Comparison of ENCODE assay signal across 8 cellular contexts in the genomic region with DNA sequence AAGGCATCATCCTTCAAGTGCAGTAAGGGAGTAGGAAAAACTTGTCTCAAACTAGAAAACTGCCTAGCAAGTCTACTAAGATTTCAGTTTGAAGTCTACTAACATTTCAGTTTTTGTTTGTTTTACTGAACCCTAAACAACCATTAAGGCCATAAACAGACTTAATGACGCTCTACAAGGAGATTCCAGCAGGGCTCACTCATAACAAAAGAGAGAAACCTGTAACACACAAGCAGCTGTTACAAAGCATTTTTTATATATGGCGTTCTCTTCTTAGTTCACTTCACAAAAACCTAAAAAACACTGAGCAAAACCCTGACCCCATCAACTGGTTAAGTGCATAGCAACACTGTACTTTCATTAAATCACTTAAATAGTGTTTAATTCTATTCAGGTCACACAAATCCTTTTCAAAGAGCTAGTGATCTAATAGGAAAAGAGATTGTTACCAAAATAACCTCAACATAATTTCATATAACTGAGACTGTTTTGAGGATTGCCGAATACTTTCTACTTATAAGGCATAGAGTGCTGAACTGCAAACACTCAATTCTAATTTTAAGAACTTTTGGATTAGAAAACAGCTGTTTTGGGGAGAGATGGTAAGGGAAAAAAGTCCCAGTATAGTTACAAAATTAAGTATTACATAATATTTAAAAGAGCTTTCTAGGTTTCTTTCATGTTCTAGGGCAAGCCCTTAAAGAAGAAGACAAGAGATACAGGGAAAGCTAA. TPM values are rescaled to one million over a fixed set of nuclear protein-coding genes. Genes with fewer than 3 reads are reported as not detected.
A peak's percentile ranks its signal among the peaks of the same experiment; 100 is the strongest.
DNase-seq lines count a peak whose midpoint lies in the region; ATAC-seq, FAIRE-seq and TF ChIP-seq lines count a peak whose summit lies in the region.

No MANE protein-coding gene starts in this region.

- H3K4me3 Mint-ChIP-seq in activated CD4-positive, alpha-beta T cell treated with anti-CD3 and anti-CD28 coated beads, Interleukin-2, amount 10 ng/mL, durations not matched to agents 24 days and 14 days: peak overlapping the region; percentile 95

- TF ChIP-seq CTCF in esophagus muscularis mucosa (IDR thresholded peaks at IDR 0.05): no peak
- TF ChIP-seq CTCF in pancreas (IDR thresholded peaks at IDR 0.05): no peak

- peaks cover 25% of the 10 kb centered on the region for H3K4me1 Mint-ChIP-seq in activated CD4-positive, alpha-beta T cell treated with anti-CD3 and anti-CD28 coated beads, Interleukin-2, amount 10 ng/mL, durations not matched to agents 24 days and 14 days

- H3K36me3 ChIP-seq in SJSA1 (peaks cover 10% of the 10 kb centered on the region; the same call in 1 of the 2 replicates), esophagus muscularis mucosa (no peaks in the 10 kb centered on the region), pancreas (no peaks in the 10 kb centered on the region)

- peaks cover 10% of the 10 kb centered on the region for H3K36me3 Mint-ChIP-seq in activated CD4-positive, alpha-beta T cell treated with anti-CD3 and anti-CD28 coated beads, Interleukin-2, amount 10 ng/mL, durations not matched to agents 24 days and 14 days (ENCODE audit: low read depth)

- H3K27me3 ChIP-seq in SJSA1 (replicated peaks): no peaks in the 10 kb centered on the region
- H3K27me3 ChIP-seq in esophagus muscularis mucosa: no peaks in the 10 kb centered on the region
- H3K27me3 ChIP-seq in pancreas: no peaks in the 10 kb centered on the region

- no peak for TF ChIP-seq EP300 in esophagus muscularis mucosa (IDR thresholded peaks at IDR 0.05)

- H3K9me3 Mint-ChIP-seq in activated CD4-positive, alpha-beta T cell treated with anti-CD3 and anti-CD28 coated beads, Interleukin-2, amount 10 ng/mL, durations not matched to agents 24 days and 14 days: no peaks in the 10 kb centered on the region

- peak; percentile 54 for DNase-seq in activated CD4-positive, alpha-beta T cell treated with anti-CD3 and anti-CD28 coated beads, Interleukin-2, amount 10 ng/mL, durations not matched to agents 24 days and 14 days
- DNase-seq in activated CD4-positive, alpha-beta T cell treated with anti-CD3 and anti-CD28 coated beads for 48 hours: no peak
- DNase-seq in SJSA1 (ENCODE audit: low read depth in 1 of 2, low spot score in 2 of 2): peak in 1 of 2 experiments; percentile 47
- no peak for DNase-seq in esophagus muscularis mucosa (ENCODE audit: extremely low spot score)
- no peak for DNase-seq in pancreas
- DNase-seq in UCSD-AML1 (lab: John Stamatoyannopoulos, UW; ENCODE audit: unreplicated experiment): no peak

- 16% methylated on average over 3 of the region's 3 CpGs for WGBS in esophagus muscularis mucosa
- WGBS in pancreas, 2 donors: 12 to 15% methylated on average over 3 of the region's 3 CpGs

- H3K4me3 ChIP-seq in SJSA1 (peak overlapping the region; percentile 94), esophagus muscularis mucosa (peak overlapping the region; percentile 80 to 96 (median 92)), pancreas (peak overlapping the region; percentile 2 to 85 (median 72))

- peak overlapping the region; percentile 91 for H3K27ac Mint-ChIP-seq in activated CD4-positive, alpha-beta T cell treated with anti-CD3 and anti-CD28 coated beads, Interleukin-2, amount 10 ng/mL, durations not matched to agents 24 days and 14 days

- peaks cover 3% of the 10 kb centered on the region for H3K27me3 Mint-ChIP-seq in activated CD4-positive, alpha-beta T cell treated with anti-CD3 and anti-CD28 coated beads, Interleukin-2, amount 10 ng/mL, durations not matched to agents 24 days and 14 days

- H3K9me3 ChIP-seq in SJSA1 (replicated peaks) (no peaks in the 10 kb centered on the region), esophagus muscularis mucosa (no peaks in the 10 kb centered on the region), pancreas (no peaks in the 10 kb centered on the region)

- ATAC-seq in pancreas (no peak), HG03175 (IDR thresholded peaks at IDR 0.05; ENCODE audit: unreplicated experiment) (no peak), GM21526 (IDR thresholded peaks at IDR 0.05; ENCODE audit: low FRiP score, unreplicated experiment) (no peak)

- no peak for FAIRE-seq in pancreas (lab: Jason Lieb, UNC)

- intact Hi-C loops in activated CD4-positive, alpha-beta T cell treated with anti-CD3 and anti-CD28 coated beads, Interleukin-2, amount 10 ng/mL, durations not matched to agents 24 days and 14 days (cut with micrococcal nuclease): loop anchor here (1.0 to 10.0 kb wide), 6 partner anchors 9 to 1015 kb away; a partner anchor contains a TSS
- intact Hi-C loops in esophagus muscularis mucosa (cut with DNase I) (loop anchor here (10.0 kb wide), 2 partner anchors 178 to 562 kb away; a partner anchor contains a TSS), pancreas (cut with DNase I) (no loop called here)

- peak overlapping the region; percentile 22 for H3K27ac ChIP-seq in SJSA1
- peak overlapping the region; percentile 96 to 98 (median 98) for H3K27ac ChIP-seq in esophagus muscularis mucosa (replicated peaks in 1 of 4)
- H3K27ac ChIP-seq in pancreas: peak overlapping the region; percentile 98 to 100 (median 98)

- TF ChIP-seq POLR2A in esophagus muscularis mucosa (IDR thresholded peaks at IDR 0.05; ENCODE audit: low read depth): no peak

- H3K4me1 ChIP-seq in SJSA1 (replicated peaks) (peaks cover 12% of the 10 kb centered on the region), esophagus muscularis mucosa (peaks cover 21 to 60% (median 45%) of the 10 kb centered on the region in 4 donors), pancreas (peaks cover 7 to 16% (median 15%) of the 10 kb centered on the region in 3 donors)

RNA-seq across cellular contexts. Expression of a gene that starts 1.5 kb away (rescaled TPM):
- 16.1 and 17.2 TPM in 2 replicates for total RNA-seq in activated CD4-positive, alpha-beta T cell treated with anti-CD3 and anti-CD28 coated beads, Interleukin-2, amount 10 ng/mL, durations not matched to agents 24 days and 14 days
- 35.7 and 56.8 TPM in 2 replicates for total RNA-seq in SJSA1 (2014; rRNA removed; shearing (Covaris generic))
- total RNA-seq in esophagus muscularis mucosa (10 to 100 TPM; 49.0 to 68.4 (median 55.5) TPM), pancreas (10 to 100 TPM; 31.6 to 51.6 (median 41.7) TPM)
- 10 to 100 TPM in 1 of 2 donors, 1 to 10 TPM in 1; 8.6 to 15.5 TPM for polyA plus RNA-seq in pancreas

Comparison
In these comparisons a context has a peak if more than half of its experiments do, and no peak if none do; other contexts are left out.
1. H3K27ac ChIP-seq: peak in every context shown above with its lines; median percentile 98 in pancreas; 98 in esophagus muscularis mucosa; 22 in SJSA1.
2. intact Hi-C loops: an anchor here in activated CD4-positive, alpha-beta T cell treated with anti-CD3 and anti-CD28 coated beads, Interleukin-2, amount 10 ng/mL, durations not matched to agents 24 days and 14 days (1.0 to 10.0 kb wide) and esophagus muscularis mucosa (10.0 kb wide); none called in pancreas.